In the genomic region with DNA sequence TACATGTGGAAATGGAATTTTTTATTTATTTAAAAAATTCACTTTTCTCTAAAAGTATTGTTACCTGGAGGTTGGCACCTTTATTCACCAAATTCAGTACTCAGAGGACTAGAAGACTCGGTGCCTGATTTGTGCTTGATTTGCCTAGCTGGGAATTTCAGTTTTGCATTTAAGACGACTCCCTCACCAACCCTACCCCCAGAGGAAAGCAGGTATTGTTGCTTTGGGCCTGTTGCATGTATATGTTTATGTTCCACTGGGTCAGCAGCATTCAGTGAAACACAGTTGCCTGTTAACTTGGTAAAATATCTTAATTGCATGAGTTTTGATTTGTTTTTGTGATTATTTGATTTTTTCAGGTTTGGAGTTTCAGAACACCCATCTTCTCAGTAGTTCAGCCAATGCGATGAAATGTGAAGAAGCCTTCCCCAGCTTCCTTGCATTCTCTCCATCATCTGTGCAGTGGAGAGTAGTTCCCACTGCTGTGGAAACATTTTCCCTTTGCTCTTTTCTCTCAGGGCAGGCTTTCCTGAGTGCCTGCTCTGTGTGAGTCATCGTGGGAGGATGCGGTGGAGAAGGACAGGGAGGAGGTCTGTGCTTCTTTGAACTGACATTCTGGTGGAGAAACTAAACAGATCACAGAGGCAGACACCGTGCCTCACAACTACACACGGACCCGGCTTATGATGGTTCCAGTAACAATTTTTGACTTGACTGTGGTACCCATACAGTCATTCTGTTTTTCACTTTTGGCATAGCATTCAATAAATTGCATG, we compare ENCODE assay signal across 10 cellular contexts. TPM values are rescaled to one million over a fixed set of nuclear protein-coding genes. Genes with fewer than 3 reads are reported as not detected.
DNase-seq lines count a peak whose midpoint lies in the region; ATAC-seq and TF ChIP-seq lines count a peak whose summit lies in the region.
"Had no signal": no experiment of that assay in that cellular context is flagged by ENCODE, and none has a peak within 500 bp of the region (broad histone marks: within the 10 kb centered on the region; RNA-seq: fewer than 3 reads in every experiment).

No MANE protein-coding gene starts in this region.

- CTCF ChIA-PET in MCF 10A (lab: Yijun Ruan, JAX): interaction anchor here (1.0 to 5.7 kb wide), 2 partner anchors 10 to 56 kb away, joined by 3 to 37 read pairs; no protein-coding TSS in a partner anchor

- H3K27ac ChIP-seq in breast epithelium: no peak overlapping the region

- H3K36me3 Mint-ChIP-seq in MCF 10A (ENCODE audit: insufficient read depth, unreplicated experiment): peaks cover 5% of the 10 kb centered on the region

- POLR2A ChIA-PET in MCF 10A (lab: Yijun Ruan, JAX): interaction anchor here (0.9 to 1.2 kb wide), 2 partner anchors 21 to 48 kb away, joined by 3 to 5 read pairs; no protein-coding TSS in a partner anchor

- no peaks in the 10 kb centered on the region for H3K9me3 Mint-ChIP-seq in MCF 10A (ENCODE audit: unreplicated experiment)
- no peaks in the 10 kb centered on the region for H3K9me3 Mint-ChIP-seq in stimulated activated naive CD8-positive, alpha-beta T cell treated with anti-CD3 and anti-CD28 coated beads, Interleukin-15, amount 100 ng/mL, for 72 hours

- intact Hi-C loops in MCF 10A (cut with micrococcal nuclease): no loop called here
- intact Hi-C loops in breast epithelium (cut with DNase I; ENCODE audit: low total_unique reads): no loop called here

- TF ChIP-seq CTCF in MCF 10A (IDR thresholded peaks at IDR 0.05; ENCODE audit: unreplicated experiment) (no peak), breast epithelium (IDR thresholded peaks at IDR 0.05) (no peak), fibroblast of the aortic adventitia (IDR thresholded peaks at IDR 0.05; ENCODE audit: insufficient read depth, low read length) (no peak)

- peak; percentile 46 for ATAC-seq in stimulated activated naive CD8-positive, alpha-beta T cell treated with anti-CD3 and anti-CD28 coated beads, Interleukin-15, amount 100 ng/mL, for 72 hours
- ATAC-seq in HG02798 (IDR thresholded peaks at IDR 0.05; ENCODE audit: poor library complexity, unreplicated experiment): no peak
- ATAC-seq in GM18498 (IDR thresholded peaks at IDR 0.05; ENCODE audit: unreplicated experiment): no peak

- no peaks in the 10 kb centered on the region for H3K36me3 ChIP-seq in breast epithelium

- H3K27me3 Mint-ChIP-seq in MCF 10A (ENCODE audit: insufficient read depth, unreplicated experiment): no peaks in the 10 kb centered on the region
- no peaks in the 10 kb centered on the region for H3K27me3 Mint-ChIP-seq in stimulated activated naive CD8-positive, alpha-beta T cell treated with anti-CD3 and anti-CD28 coated beads, Interleukin-15, amount 100 ng/mL, for 72 hours
- H3K27me3 Mint-ChIP-seq: B cell had no signal

- H3K9me3 ChIP-seq in breast epithelium: no peaks in the 10 kb centered on the region

- no peak overlapping the region for H3K27ac Mint-ChIP-seq in MCF 10A (ENCODE audit: low read depth, unreplicated experiment)
- H3K27ac Mint-ChIP-seq in stimulated activated naive CD8-positive, alpha-beta T cell treated with anti-CD3 and anti-CD28 coated beads, Interleukin-15, amount 100 ng/mL, for 72 hours: peak overlapping the region; percentile 71 to 81

- no TSS peak for BruUV-seq in MCF 10A (replicated peaks; lab: Mats Ljungman, UMichigan)

- peaks cover 33% of the 10 kb centered on the region for H3K4me1 Mint-ChIP-seq in MCF 10A (ENCODE audit: insufficient read depth, unreplicated experiment)
- peaks cover 99% of the 10 kb centered on the region for H3K4me1 Mint-ChIP-seq in stimulated activated naive CD8-positive, alpha-beta T cell treated with anti-CD3 and anti-CD28 coated beads, Interleukin-15, amount 100 ng/mL, for 72 hours

- H3K4me3 ChIP-seq in breast epithelium (no peak overlapping the region), fibroblast of the aortic adventitia (ENCODE audit: low read depth, low read length) (no peak overlapping the region)

- TF ChIP-seq POLR2A in breast epithelium (IDR thresholded peaks at IDR 0.05): no peak

- no peak overlapping the region for H3K4me3 Mint-ChIP-seq in MCF 10A (ENCODE audit: unreplicated experiment)
- H3K4me3 Mint-ChIP-seq in stimulated activated naive CD8-positive, alpha-beta T cell treated with anti-CD3 and anti-CD28 coated beads, Interleukin-15, amount 100 ng/mL, for 72 hours: peak overlapping the region; percentile 62 to 68
- H3K4me3 Mint-ChIP-seq: B cell had no signal

- peak; percentile 11 for DNase-seq in MCF 10A (ENCODE audit: unreplicated experiment)
- DNase-seq in breast epithelium (ENCODE audit: low spot score in 2 of 2): no peak
- DNase-seq in activated T-cell treated with anti-CD3 and anti-CD28 coated beads, Interleukin-2, amount 50 U/mL, for 48 hours: peak; percentile 53 to 58
- peak; percentile 62 for DNase-seq in fibroblast of the aortic adventitia (ENCODE audit: low read depth)
- DNase-seq in stimulated activated naive CD8-positive, alpha-beta T cell treated with anti-CD3 and anti-CD28 coated beads, Interleukin-15, amount 100 ng/mL, for 72 hours: peak in 1 of 2 donors; percentile 32
- DNase-seq in HUDEP-2 (lab: John Stamatoyannopoulos, UW; ENCODE audit: unreplicated experiment in 76 of 76): no peak
- DNase-seq: anterior cingulate cortex had no signal

- H3K27me3 ChIP-seq in breast epithelium: no peaks in the 10 kb centered on the region

- no peaks in the 10 kb centered on the region for H3K4me1 ChIP-seq in breast epithelium

RNA-seq across cellular contexts. Expression of a gene that starts 6.4 kb away (rescaled TPM):
- total RNA-seq in MCF 10A (2022) (18.1 and 19.4 TPM in 2 replicates), breast epithelium (10 to 100 TPM; 19.9 to 21.3 (median 20.0) TPM), fibroblast of the aortic adventitia (ENCODE audit: low replicate concordance) (2.1 and 7.0 TPM in 2 replicates)

Comparison
In these comparisons a context has a peak if more than half of its experiments do, and no peak if none do; other contexts are left out.
1. DNase-seq: peak in MCF 10A (single experiment), activated T-cell treated with anti-CD3 and anti-CD28 coated beads, Interleukin-2, amount 50 U/mL, for 48 hours (2 of 2) and fibroblast of the aortic adventitia (single experiment); none in breast epithelium (0 of 2) and HUDEP-2 (0 of 76).